In the genomic region with DNA sequence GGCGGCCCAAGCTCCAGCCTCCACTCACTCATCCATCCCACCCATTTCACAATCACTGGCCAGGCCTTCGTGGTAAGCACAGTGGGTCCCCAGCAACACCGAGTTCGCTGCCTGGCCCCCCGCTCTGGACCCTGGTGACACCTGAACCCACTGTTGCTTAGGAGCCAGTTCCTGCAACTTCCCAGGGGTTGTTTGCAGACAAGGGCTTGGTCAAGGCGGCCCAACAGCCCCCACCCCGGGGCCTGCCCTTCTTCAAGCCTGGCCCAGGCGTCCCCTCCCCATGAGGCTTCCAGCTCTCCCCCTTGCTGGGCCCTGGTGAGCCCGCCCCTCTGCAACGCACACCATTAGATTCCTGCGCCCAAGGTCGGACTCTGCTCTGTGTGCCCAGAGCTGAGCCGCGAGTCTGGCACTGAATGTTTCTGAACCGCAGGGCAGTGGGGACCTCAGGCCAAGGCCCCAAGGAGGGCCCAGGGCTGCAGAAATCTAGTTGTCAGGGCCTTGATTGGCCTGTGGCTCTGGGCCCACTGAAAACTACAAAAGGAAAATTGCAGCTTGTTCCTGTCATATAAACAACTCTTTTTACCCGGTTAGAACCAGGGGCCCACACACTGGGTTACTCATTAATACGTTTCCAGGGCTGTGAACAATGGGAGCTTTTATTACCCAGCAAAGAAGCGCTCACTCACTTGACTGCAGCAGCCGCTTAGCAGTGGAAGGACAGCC, we compare ENCODE assay signal across 12 cellular contexts. TPM values are rescaled to one million over a fixed set of nuclear protein-coding genes. Genes with fewer than 3 reads are reported as not detected.
DNase-seq lines count a peak whose midpoint lies in the region; ATAC-seq and TF ChIP-seq lines count a peak whose summit lies in the region.
"Had no signal": no experiment of that assay in that cellular context is flagged by ENCODE, and none has a peak within 500 bp of the region (broad histone marks: within the 10 kb centered on the region; RNA-seq: fewer than 3 reads in every experiment).

No MANE protein-coding gene starts in this region.

- no peaks in the 10 kb centered on the region for H3K36me3 ChIP-seq in mucosa of descending colon (ENCODE audit: low read depth)
- H3K36me3 ChIP-seq in CD8-positive, alpha-beta T cell (ENCODE audit: insufficient read depth, low read length) = peaks cover 8% of the 10 kb centered on the region

- CTCF ChIA-PET in CD4-positive, alpha-beta T cell (lab: Charles Lee) = interaction anchor here (0.6 to 1.8 kb wide), 2 partner anchors 15 to 16 kb away, joined by 3 to 12 read pairs; no protein-coding TSS in a partner anchor
- CTCF ChIA-PET in CD8-positive, alpha-beta T cell (lab: Charles Lee) = interaction anchor here (0.8 to 4.0 kb wide), 2 partner anchors 13 to 16 kb away, joined by 4 to 26 read pairs; no protein-coding TSS in a partner anchor

- no peaks in the 10 kb centered on the region for H3K27me3 ChIP-seq in CD4-positive, alpha-beta T cell (ENCODE audit: control insufficient read depth, insufficient read depth, low read length)
- H3K27me3 ChIP-seq in CD8-positive, alpha-beta T cell (ENCODE audit: insufficient read depth, low read length) = no peaks in the 10 kb centered on the region

- no peak for TF ChIP-seq CTCF in CD4-positive, alpha-beta T cell (IDR thresholded peaks at IDR 0.05)
- no peak for TF ChIP-seq CTCF in mucosa of descending colon (IDR thresholded peaks at IDR 0.05)
- no peak for TF ChIP-seq CTCF in CD8-positive, alpha-beta T cell (IDR thresholded peaks at IDR 0.05)

- peaks cover 32% of the 10 kb centered on the region for H3K4me1 ChIP-seq in mucosa of descending colon (ENCODE audit: low read depth)
- peaks cover 23% of the 10 kb centered on the region for H3K4me1 ChIP-seq in CD8-positive, alpha-beta T cell (ENCODE audit: insufficient read depth, low read length)

- H3K9me3 ChIP-seq in CD4-positive, alpha-beta T cell (ENCODE audit: control insufficient read depth, low read length) = no peaks in the 10 kb centered on the region
- no peaks in the 10 kb centered on the region for H3K9me3 ChIP-seq in mucosa of descending colon
- no peaks in the 10 kb centered on the region for H3K9me3 ChIP-seq in CD8-positive, alpha-beta T cell (ENCODE audit: low read length)

- H3K27ac ChIP-seq in CD4-positive, alpha-beta T cell (ENCODE audit: low read depth, low read length) = no peak overlapping the region
- no peak overlapping the region for H3K27ac ChIP-seq in CD8-positive, alpha-beta T cell (ENCODE audit: low read depth, low read length)

- H3K27ac Mint-ChIP-seq in CD4-positive, alpha-beta T cell = no peak overlapping the region
- no peak overlapping the region for H3K27ac Mint-ChIP-seq in CD8-positive, alpha-beta T cell
- no peak overlapping the region for H3K27ac Mint-ChIP-seq in activated naive CD8-positive, alpha-beta T cell treated with anti-CD3 and anti-CD28 coated beads for 36 hours
- H3K27ac Mint-ChIP-seq: activated CD8-positive, alpha-beta T cell treated with anti-CD3 and anti-CD28 coated beads for 36 hours had no signal

- peak overlapping the region; percentile 60 for H3K4me3 Mint-ChIP-seq in CD4-positive, alpha-beta T cell
- H3K4me3 Mint-ChIP-seq in CD8-positive, alpha-beta T cell = no peak overlapping the region
- no peak overlapping the region for H3K4me3 Mint-ChIP-seq in activated naive CD8-positive, alpha-beta T cell treated with anti-CD3 and anti-CD28 coated beads for 36 hours
- H3K4me3 Mint-ChIP-seq: activated CD8-positive, alpha-beta T cell treated with anti-CD3 and anti-CD28 coated beads for 36 hours had no signal

- intact Hi-C loops in CD4-positive, alpha-beta T cell (cut with DNase I, micrococcal nuclease) = loop anchor here in 1 of 2 experiments (5.0 kb wide), 2 partner anchors 70 to 160 kb away; a partner anchor contains a TSS
- intact Hi-C loops in mucosa of descending colon (cut with DNase I, micrococcal nuclease) = no loop called here
- intact Hi-C loops in CD8-positive, alpha-beta T cell (cut with DNase I, micrococcal nuclease) = loop anchor here (5.0 to 10.0 kb wide), 5 partner anchors 160 to 1425 kb away; partner anchors contain the start of gene CHST12 (in 1 of the 2)

- ATAC-seq in CD4-positive, alpha-beta T cell (ENCODE audit: poor library complexity) = no peak
- ATAC-seq in HG02798 (IDR thresholded peaks at IDR 0.05; ENCODE audit: poor library complexity, unreplicated experiment) (peak; percentile 37), mucosa of descending colon (peak; percentile 63), HG03457 (IDR thresholded peaks at IDR 0.05; ENCODE audit: unreplicated experiment) (no peak)
- ATAC-seq in CD8-positive, alpha-beta T cell = no peak
- ATAC-seq: activated CD8-positive, alpha-beta T cell treated with anti-CD3 and anti-CD28 coated beads for 36 hours had no signal

- no peak for DNase-seq in CD4-positive, alpha-beta T cell
- DNase-seq in anterior cingulate cortex (lab: John Stamatoyannopoulos, UW) = peak in 47 of 58 donors; percentile 19 to 87 (median 58)
- DNase-seq in mucosa of descending colon = peak; percentile 76 to 78 (median 77)
- no peak for DNase-seq in iPS-NIHi7 (ENCODE audit: extremely low spot score)
- no peak for DNase-seq in CD8-positive, alpha-beta T cell
- DNase-seq in activated naive CD8-positive, alpha-beta T cell treated with anti-CD3 and anti-CD28 coated beads for 36 hours = no peak
- DNase-seq: activated CD8-positive, alpha-beta T cell treated with anti-CD3 and anti-CD28 coated beads for 36 hours; NCI-H510A treated with DMSO at 0.1 percent for 48 hours had no signal

- no peak overlapping the region for H3K4me3 ChIP-seq in mucosa of descending colon
- no peak overlapping the region for H3K4me3 ChIP-seq in CD8-positive, alpha-beta T cell (ENCODE audit: low read depth, low read length)

- peaks cover 11% of the 10 kb centered on the region for H3K4me1 Mint-ChIP-seq in CD4-positive, alpha-beta T cell (ENCODE audit: low read depth)
- H3K4me1 Mint-ChIP-seq in CD8-positive, alpha-beta T cell (ENCODE audit: low read depth) = peaks cover 16% of the 10 kb centered on the region
- H3K4me1 Mint-ChIP-seq in activated naive CD8-positive, alpha-beta T cell treated with anti-CD3 and anti-CD28 coated beads for 36 hours = peaks cover 14% of the 10 kb centered on the region

- H3K36me3 Mint-ChIP-seq in CD4-positive, alpha-beta T cell (ENCODE audit: low read depth) = peaks cover 11% of the 10 kb centered on the region
- peaks cover 10% of the 10 kb centered on the region for H3K36me3 Mint-ChIP-seq in CD8-positive, alpha-beta T cell
- H3K36me3 Mint-ChIP-seq in activated naive CD8-positive, alpha-beta T cell treated with anti-CD3 and anti-CD28 coated beads for 36 hours = peaks cover 10% of the 10 kb centered on the region

- POLR2A ChIA-PET in CD4-positive, alpha-beta T cell (lab: Charles Lee) = no interaction called here
- POLR2A ChIA-PET in CD8-positive, alpha-beta T cell (lab: Charles Lee) = no interaction called here

- no peaks in the 10 kb centered on the region for H3K27me3 Mint-ChIP-seq in CD4-positive, alpha-beta T cell
- no peaks in the 10 kb centered on the region for H3K27me3 Mint-ChIP-seq in CD8-positive, alpha-beta T cell (ENCODE audit: low read depth)
- H3K27me3 Mint-ChIP-seq in activated naive CD8-positive, alpha-beta T cell treated with anti-CD3 and anti-CD28 coated beads for 36 hours = no peaks in the 10 kb centered on the region
- H3K27me3 Mint-ChIP-seq: activated CD8-positive, alpha-beta T cell treated with anti-CD3 and anti-CD28 coated beads for 36 hours had no signal

- no peaks in the 10 kb centered on the region for H3K9me3 Mint-ChIP-seq in CD4-positive, alpha-beta T cell
- H3K9me3 Mint-ChIP-seq in CD8-positive, alpha-beta T cell = no peaks in the 10 kb centered on the region
- no peaks in the 10 kb centered on the region for H3K9me3 Mint-ChIP-seq in activated naive CD8-positive, alpha-beta T cell treated with anti-CD3 and anti-CD28 coated beads for 36 hours
- H3K9me3 Mint-ChIP-seq: activated CD8-positive, alpha-beta T cell treated with anti-CD3 and anti-CD28 coated beads for 36 hours had no signal

RNA-seq across cellular contexts. Expression of gene COX19, which starts 2.1 kb away (rescaled TPM):
- total RNA-seq in CD4-positive, alpha-beta T cell = 10 to 100 TPM; 47.7 to 51.8 TPM
- 10 to 100 TPM; 14.9 to 20.9 (median 15.8) TPM for total RNA-seq in mucosa of descending colon
- total RNA-seq in CD8-positive, alpha-beta T cell = 10 to 100 TPM; 40.3 to 42.4 TPM
- total RNA-seq in activated naive CD8-positive, alpha-beta T cell treated with anti-CD3 and anti-CD28 coated beads for 36 hours = 10 to 100 TPM; 17.7 to 18.1 TPM

RNA-seq across cellular contexts. Expression of gene CYP2W1, which starts 5.5 kb away (rescaled TPM):
- not detected for total RNA-seq in CD4-positive, alpha-beta T cell
- 1 to 10 TPM in 2 of 3 donors, under 1 TPM in 1; 0.47 to 2.3 (median 2.1) TPM for total RNA-seq in mucosa of descending colon
- total RNA-seq in CD8-positive, alpha-beta T cell = not detected
- not detected for total RNA-seq in activated naive CD8-positive, alpha-beta T cell treated with anti-CD3 and anti-CD28 coated beads for 36 hours
- total RNA-seq: activated CD8-positive, alpha-beta T cell treated with anti-CD3 and anti-CD28 coated beads for 36 hours; H4; lung microvascular endothelial cell had no signal

RNA-seq across cellular contexts. Expression of gene ADAP1, which starts 23.0 kb away (rescaled TPM):
- 1 to 10 TPM; 6.8 to 7.2 TPM for total RNA-seq in CD4-positive, alpha-beta T cell
- total RNA-seq in mucosa of descending colon = 100 to 1,000 TPM in 1 of 3 donors, 10 to 100 TPM in 2; 80.7 to 153 (median 98.8) TPM
- 10 to 100 TPM; 10.9 to 11.5 TPM for total RNA-seq in CD8-positive, alpha-beta T cell
- total RNA-seq in activated naive CD8-positive, alpha-beta T cell treated with anti-CD3 and anti-CD28 coated beads for 36 hours = 10 to 100 TPM; 49.9 to 56.7 TPM

Comparison
In these comparisons a context has a peak if more than half of its experiments do, and no peak if none do; other contexts are left out.
1. ATAC-seq: peak in HG02798 (single experiment) and mucosa of descending colon (single experiment); none in CD4-positive, alpha-beta T cell (single experiment), HG03457 (single experiment) and CD8-positive, alpha-beta T cell (single experiment).
2. DNase-seq: peak in anterior cingulate cortex (47 of 58) and mucosa of descending colon (3 of 3); none in CD4-positive, alpha-beta T cell (0 of 10), iPS-NIHi7 (single experiment), CD8-positive, alpha-beta T cell (0 of 7) and activated naive CD8-positive, alpha-beta T cell treated with anti-CD3 and anti-CD28 coated beads for 36 hours (single experiment).
3. RNA of gene ADAP1, which starts 23.0 kb away (total RNA-seq): 80.7 to 153 TPM in mucosa of descending colon and 49.9 to 56.7 TPM in activated naive CD8-positive, alpha-beta T cell treated with anti-CD3 and anti-CD28 coated beads for 36 hours; 10.9 to 11.5 TPM in CD8-positive, alpha-beta T cell and 6.8 to 7.2 TPM in CD4-positive, alpha-beta T cell; every median in the first group is over 4 times any median in the second.
4. intact Hi-C loops: an anchor here in CD8-positive, alpha-beta T cell (5.0 to 10.0 kb wide); none called in mucosa of descending colon.